6 cellular contexts compared by ENCODE assay signal in genomic region chr3:50627407-50628051, GRCh38. TPM values are rescaled to one million over a fixed set of nuclear protein-coding genes. Genes with fewer than 3 reads are reported as not detected.
DNase-seq lines count a peak whose midpoint lies in the region; ATAC-seq, FAIRE-seq and TF ChIP-seq lines count a peak whose summit lies in the region.

No MANE protein-coding gene starts in this region.

- no peak for ATAC-seq in HG03342 (IDR thresholded peaks at IDR 0.05; ENCODE audit: unreplicated experiment)

- H3K9ac ChIP-seq in astrocyte (ENCODE audit: low read length): peak overlapping the region; percentile 43

- H3K4me3 Mint-ChIP-seq in astrocyte (ENCODE audit: unreplicated experiment): peak overlapping the region; percentile 57
- no peak overlapping the region for H3K4me3 Mint-ChIP-seq in neural crest cell

- no peaks in the 10 kb centered on the region for H3K36me3 ChIP-seq in astrocyte (ENCODE audit: insufficient read depth, low read length)

- FAIRE-seq in astrocyte (lab: Jason Lieb, UNC): peak; percentile 59

- no peaks in the 10 kb centered on the region for H3K9me3 ChIP-seq in astrocyte (ENCODE audit: insufficient read depth, low read depth, low read length)

- peaks cover 19% of the 10 kb centered on the region for H4K20me1 ChIP-seq in astrocyte (ENCODE audit: insufficient read depth, low read length)

- peak overlapping the region; percentile 26 for H3K27ac ChIP-seq in astrocyte (ENCODE audit: low read depth, low read length)

- H3K4me2 ChIP-seq in astrocyte (ENCODE audit: low read length): peak overlapping the region; percentile 35

- peak overlapping the region; percentile 51 for H2AFZ ChIP-seq in astrocyte (ENCODE audit: low read depth, low read length)

- peaks cover 25% of the 10 kb centered on the region for H3K4me1 Mint-ChIP-seq in astrocyte (ENCODE audit: low read depth, unreplicated experiment)
- H3K4me1 Mint-ChIP-seq in neural crest cell: peaks cover 14% of the 10 kb centered on the region

- H3K9me3 Mint-ChIP-seq in astrocyte (ENCODE audit: unreplicated experiment) (no peaks in the 10 kb centered on the region), neural crest cell (no peaks in the 10 kb centered on the region)

- H3K27me3 Mint-ChIP-seq in astrocyte (ENCODE audit: low read depth, unreplicated experiment) (no peaks in the 10 kb centered on the region), neural crest cell (ENCODE audit: low read depth) (no peaks in the 10 kb centered on the region)

- no peaks in the 10 kb centered on the region for H3K27me3 ChIP-seq in astrocyte (ENCODE audit: insufficient read depth, low read length)

- no peak overlapping the region for H3K27ac Mint-ChIP-seq in astrocyte (ENCODE audit: unreplicated experiment)
- H3K27ac Mint-ChIP-seq in neural crest cell (ENCODE audit: unreplicated experiment): peak overlapping the region; percentile 68

- in situ Hi-C loops in ACHN (cut with HindIII; ENCODE audit: low pct_ligation_motif_present, low pct_unique_long_range_greater_than_20kb, low sequenced_read_pairs): no loop called here

- peaks cover 6% of the 10 kb centered on the region for H3K79me2 ChIP-seq in astrocyte (ENCODE audit: insufficient read depth, low read length)

- TF ChIP-seq CTCF in astrocyte (IDR thresholded peaks at IDR 0.05; ENCODE audit: insufficient read depth, low read depth, low read length): peak; percentile 26
- TF ChIP-seq CTCF in neural crest cell (conservative IDR thresholded peaks at IDR 0.05): peak; percentile 38

- DNase-seq in ACHN (peak; percentile 65), HPDE6-E6E7 (ENCODE audit: extremely low spot score) (peak; percentile 32), astrocyte (ENCODE audit: low read depth) (peak; percentile 72), neural crest cell (ENCODE audit: low read depth, low spot score) (no peak), NCI-H2029 (lab: John Stamatoyannopoulos, UW) (no peak)

- no peak overlapping the region for H3K4me3 ChIP-seq in astrocyte (ENCODE audit: insufficient read depth, low read depth, low read length)

- peaks cover 39% of the 10 kb centered on the region for H3K4me1 ChIP-seq in astrocyte (ENCODE audit: insufficient read depth, low read length)

- peaks cover 8% of the 10 kb centered on the region for H3K36me3 Mint-ChIP-seq in astrocyte (ENCODE audit: low read depth, unreplicated experiment)
- no peaks in the 10 kb centered on the region for H3K36me3 Mint-ChIP-seq in neural crest cell (ENCODE audit: low read depth)

RNA-seq across cellular contexts. Expression of gene MAPKAPK3, which starts 10.6 kb away (rescaled TPM):
- total RNA-seq in astrocyte: 21.1 and 23.4 TPM in 2 replicates
- total RNA-seq in neural crest cell: 37.0 and 38.8 TPM in 2 replicates

RNA-seq across cellular contexts. Expression of gene CISH, which starts 16.0 kb away (rescaled TPM):
- total RNA-seq in astrocyte (0.75 and 1.2 TPM in 2 replicates), neural crest cell (8.1 and 8.6 TPM in 2 replicates)

RNA-seq across cellular contexts. Expression of gene DOCK3, which starts 47.2 kb away (rescaled TPM):
- total RNA-seq in astrocyte: 3.1 and 3.3 TPM in 2 replicates
- total RNA-seq in neural crest cell: 5.0 and 5.4 TPM in 2 replicates

RNA-seq across cellular contexts. Expression of gene HEMK1, which starts 58.2 kb away (rescaled TPM):
- total RNA-seq in astrocyte (13.6 and 15.7 TPM in 2 replicates), neural crest cell (22.8 and 22.9 TPM in 2 replicates)

RNA-seq across cellular contexts. Expression of gene C3orf18, which starts 60.0 kb away (rescaled TPM):
- 7.2 and 8.0 TPM in 2 replicates for total RNA-seq in astrocyte
- 12.7 and 13.1 TPM in 2 replicates for total RNA-seq in neural crest cell

Comparison
In these comparisons a context has a peak if more than half of its experiments do, and no peak if none do; other contexts are left out.
1. DNase-seq: peak in ACHN (single experiment), HPDE6-E6E7 (single experiment) and astrocyte (single experiment); none in neural crest cell (single experiment) and NCI-H2029 (single experiment).